1 cellular context compared by ENCODE assay signal in genomic region chr11:57205046-57205671, GRCh38.
A peak's percentile ranks its signal among the peaks of the same experiment; 100 is the strongest.
TF ChIP-seq lines count a peak whose summit lies in the region.

No MANE protein-coding gene starts in this region.

TF ChIP-seq in GM23338, 12 proteins besides CTCF, POLR2A, EP300 and RAD21 (continued from another document):
- TF ChIP-seq ZNF462 (CRISPR knock-in tag; IDR thresholded peaks at IDR 0.05) (peak; percentile 27; the same call in 1 of the 2 replicates), EZH2phosphoT487 (IDR thresholded peaks at IDR 0.05; ENCODE audit: unreplicated experiment) (no peak), ETS1 (IDR thresholded peaks at IDR 0.05) (no peak), JUNB (IDR thresholded peaks at IDR 0.05; ENCODE audit: unreplicated experiment) (no peak), NANOG (IDR thresholded peaks at IDR 0.05; ENCODE audit: borderline replicate concordance) (no peak), POLR2AphosphoS5 (IDR thresholded peaks at IDR 0.05; ENCODE audit: low read depth) (no peak), EZH2 (IDR thresholded peaks at IDR 0.05; ENCODE audit: low read depth, unreplicated experiment) (no peak), CREB1 (CRISPR knock-in tag; IDR thresholded peaks at IDR 0.05; ENCODE audit: low read depth) (no peak), STAT1 (IDR thresholded peaks at IDR 0.05; ENCODE audit: unreplicated experiment) (no peak), REST (IDR thresholded peaks at IDR 0.05; ENCODE audit: unreplicated experiment) (no peak), ZNF331 (CRISPR knock-in tag; IDR thresholded peaks at IDR 0.05; ENCODE audit: low read depth) (no peak)
